8 cellular contexts compared by ENCODE assay signal in the genomic region with DNA sequence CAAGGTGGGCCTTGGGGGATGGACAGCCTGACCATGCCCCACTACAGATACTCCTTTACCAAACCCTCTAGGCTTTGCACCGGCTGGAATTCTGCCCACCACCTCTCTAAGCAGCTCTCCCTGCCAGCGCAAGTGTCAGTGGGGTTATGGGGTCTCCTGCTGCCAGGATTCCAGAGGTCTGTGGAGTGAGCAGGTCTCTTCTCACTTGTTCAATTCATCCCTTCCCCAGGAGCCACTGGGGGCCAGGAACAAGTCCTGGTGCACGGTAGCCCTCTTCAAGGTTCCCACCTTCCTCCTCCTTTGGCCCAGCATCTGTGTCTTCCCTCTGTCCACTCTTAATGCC. TPM values are rescaled to one million over a fixed set of nuclear protein-coding genes. Genes with fewer than 3 reads are reported as not detected.
"Had no signal": no experiment of that assay in that cellular context is flagged by ENCODE, and none has a peak within 500 bp of the region (broad histone marks: within the 10 kb centered on the region; RNA-seq: fewer than 3 reads in every experiment).

No MANE protein-coding gene starts in this region.

- H3K27me3 Mint-ChIP-seq: IgD-negative memory B cell had no signal

- H3K4me3 ChIP-seq: GM23338, HAP-1 had no signal

- H2AFZ ChIP-seq: GM23338 had no signal

- H3K4me3 Mint-ChIP-seq: GM23338, HFFc6, IgD-negative memory B cell had no signal

- FAIRE-seq: HepG2 had no signal

- H3K27ac ChIP-seq: HL-60 had no signal

- H3K4me1 Mint-ChIP-seq: GM23338, IgD-negative memory B cell had no signal

- DNase-seq: H7, HFFc6 had no signal

- H3K4me1 ChIP-seq: HAP-1 had no signal

- H3K36me3 ChIP-seq: HAP-1 had no signal

- H3K4me2 ChIP-seq: GM23338 had no signal

- H3K27ac Mint-ChIP-seq: GM23338, HFFc6, IgD-negative memory B cell had no signal

RNA-seq across cellular contexts. Expression of a gene that starts 48.6 kb away (rescaled TPM):
- total RNA-seq: H4, H7 had no signal
- polyA plus RNA-seq: GM23338, IgD-negative memory B cell had no signal
